Comparison of ENCODE assay signal across 8 cellular contexts in genomic region chr3:194046995-194047681, GRCh38.
DNase-seq lines count a peak whose midpoint lies in the region; ATAC-seq lines count a peak whose summit lies in the region.

No MANE protein-coding gene starts in this region.

- H3K4me3 Mint-ChIP-seq in T-helper 17 cell (no peak overlapping the region), memory B cell (no peak overlapping the region)

- H3K9me3 ChIP-seq in T-helper 17 cell (ENCODE audit: control insufficient read depth, low read length, poor library complexity, severe bottlenecking) = no peaks in the 10 kb centered on the region

- peaks cover 8% of the 10 kb centered on the region for H3K9me3 Mint-ChIP-seq in memory B cell

- H3K4me1 Mint-ChIP-seq in T-helper 17 cell = peaks cover 3% of the 10 kb centered on the region
- peaks cover 23% of the 10 kb centered on the region for H3K4me1 Mint-ChIP-seq in memory B cell

- DNase-seq in C1 segment of cervical spinal cord (lab: John Stamatoyannopoulos, UW) = peak in 12 of 14 donors; percentile 14 to 86 (median 70)
- DNase-seq in T-helper 17 cell = no peak
- no peak for DNase-seq in memory B cell (ENCODE audit: low spot score in 2 of 2)
- no peak for DNase-seq in NCI-H2227 (lab: John Stamatoyannopoulos, UW; ENCODE audit: unreplicated experiment)
- no peak for DNase-seq in activated CD4-positive, CD25-positive, alpha-beta regulatory T cell (lab: John Stamatoyannopoulos, UW)

- H3K27me3 Mint-ChIP-seq in T-helper 17 cell (peaks cover 11% of the 10 kb centered on the region), memory B cell (no peaks in the 10 kb centered on the region)

- H3K36me3 Mint-ChIP-seq in T-helper 17 cell (ENCODE audit: low read depth) (no peaks in the 10 kb centered on the region), memory B cell (peaks cover 5% of the 10 kb centered on the region)

- ATAC-seq in HG03159 (IDR thresholded peaks at IDR 0.05; ENCODE audit: unreplicated experiment) (peak; percentile 45), T-helper 17 cell (no peak), memory B cell (ENCODE audit: low read depth) (peak; percentile 87), GM18873 (IDR thresholded peaks at IDR 0.05; ENCODE audit: low FRiP score, unreplicated experiment) (no peak), HG03135 (IDR thresholded peaks at IDR 0.05; ENCODE audit: unreplicated experiment) (no peak)

- H3K27ac Mint-ChIP-seq in T-helper 17 cell (peak overlapping the region; percentile 51), memory B cell (peak overlapping the region; percentile 46)

Comparison
In these comparisons a context has a peak if more than half of its experiments do, and no peak if none do; other contexts are left out.
1. DNase-seq: peak in C1 segment of cervical spinal cord (12 of 14); none in T-helper 17 cell (0 of 3), memory B cell (0 of 2), NCI-H2227 (single experiment) and activated CD4-positive, CD25-positive, alpha-beta regulatory T cell (0 of 4).
2. ATAC-seq: peak in HG03159 (single experiment) and memory B cell (single experiment); none in T-helper 17 cell (single experiment), GM18873 (single experiment) and HG03135 (single experiment).